Comparison of ENCODE assay signal across 2 cellular contexts in the genomic region with DNA sequence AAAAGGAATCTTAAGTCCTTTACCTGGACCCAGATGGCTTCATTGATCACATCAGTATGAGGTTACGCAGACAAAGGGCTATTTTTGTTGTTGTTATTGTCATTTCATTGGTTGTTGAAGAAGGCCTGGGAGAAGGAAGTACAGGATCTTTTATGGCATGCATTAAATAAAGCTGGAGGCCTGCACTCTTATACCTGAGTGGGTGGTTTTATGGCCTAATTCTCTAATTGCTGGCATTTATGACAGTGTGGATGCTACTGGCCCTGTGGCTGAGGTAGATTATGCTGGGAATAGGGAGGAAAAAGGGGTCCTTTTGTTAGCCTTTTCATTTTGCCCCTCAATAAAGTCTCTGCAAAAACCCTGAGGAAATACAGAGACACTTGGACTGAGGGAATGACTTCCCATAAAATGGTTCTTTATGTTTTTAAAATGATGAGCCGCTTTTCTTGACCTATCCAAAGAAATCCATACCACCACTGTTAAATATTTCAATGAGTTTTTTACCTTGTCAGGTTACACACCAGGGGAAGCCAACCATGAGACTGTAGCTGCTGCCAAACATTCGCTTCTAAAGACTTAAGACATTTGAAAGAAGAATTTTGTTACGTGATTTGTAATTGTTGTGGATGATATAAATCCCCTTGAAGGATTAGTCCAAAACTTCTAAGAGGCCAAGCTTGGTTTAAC.
TF ChIP-seq lines count a peak whose summit lies in the region.

No MANE protein-coding gene starts in this region.

TF ChIP-seq in GM23338, 12 proteins besides CTCF, POLR2A, EP300 and RAD21 (continued from another document):
- TF ChIP-seq ZNF331 (CRISPR knock-in tag; IDR thresholded peaks at IDR 0.05; ENCODE audit: low read depth) (no peak), NANOG (IDR thresholded peaks at IDR 0.05; ENCODE audit: borderline replicate concordance) (no peak), POLR2AphosphoS5 (IDR thresholded peaks at IDR 0.05; ENCODE audit: low read depth) (no peak)
- TF ChIP-seq, protein P1, sequence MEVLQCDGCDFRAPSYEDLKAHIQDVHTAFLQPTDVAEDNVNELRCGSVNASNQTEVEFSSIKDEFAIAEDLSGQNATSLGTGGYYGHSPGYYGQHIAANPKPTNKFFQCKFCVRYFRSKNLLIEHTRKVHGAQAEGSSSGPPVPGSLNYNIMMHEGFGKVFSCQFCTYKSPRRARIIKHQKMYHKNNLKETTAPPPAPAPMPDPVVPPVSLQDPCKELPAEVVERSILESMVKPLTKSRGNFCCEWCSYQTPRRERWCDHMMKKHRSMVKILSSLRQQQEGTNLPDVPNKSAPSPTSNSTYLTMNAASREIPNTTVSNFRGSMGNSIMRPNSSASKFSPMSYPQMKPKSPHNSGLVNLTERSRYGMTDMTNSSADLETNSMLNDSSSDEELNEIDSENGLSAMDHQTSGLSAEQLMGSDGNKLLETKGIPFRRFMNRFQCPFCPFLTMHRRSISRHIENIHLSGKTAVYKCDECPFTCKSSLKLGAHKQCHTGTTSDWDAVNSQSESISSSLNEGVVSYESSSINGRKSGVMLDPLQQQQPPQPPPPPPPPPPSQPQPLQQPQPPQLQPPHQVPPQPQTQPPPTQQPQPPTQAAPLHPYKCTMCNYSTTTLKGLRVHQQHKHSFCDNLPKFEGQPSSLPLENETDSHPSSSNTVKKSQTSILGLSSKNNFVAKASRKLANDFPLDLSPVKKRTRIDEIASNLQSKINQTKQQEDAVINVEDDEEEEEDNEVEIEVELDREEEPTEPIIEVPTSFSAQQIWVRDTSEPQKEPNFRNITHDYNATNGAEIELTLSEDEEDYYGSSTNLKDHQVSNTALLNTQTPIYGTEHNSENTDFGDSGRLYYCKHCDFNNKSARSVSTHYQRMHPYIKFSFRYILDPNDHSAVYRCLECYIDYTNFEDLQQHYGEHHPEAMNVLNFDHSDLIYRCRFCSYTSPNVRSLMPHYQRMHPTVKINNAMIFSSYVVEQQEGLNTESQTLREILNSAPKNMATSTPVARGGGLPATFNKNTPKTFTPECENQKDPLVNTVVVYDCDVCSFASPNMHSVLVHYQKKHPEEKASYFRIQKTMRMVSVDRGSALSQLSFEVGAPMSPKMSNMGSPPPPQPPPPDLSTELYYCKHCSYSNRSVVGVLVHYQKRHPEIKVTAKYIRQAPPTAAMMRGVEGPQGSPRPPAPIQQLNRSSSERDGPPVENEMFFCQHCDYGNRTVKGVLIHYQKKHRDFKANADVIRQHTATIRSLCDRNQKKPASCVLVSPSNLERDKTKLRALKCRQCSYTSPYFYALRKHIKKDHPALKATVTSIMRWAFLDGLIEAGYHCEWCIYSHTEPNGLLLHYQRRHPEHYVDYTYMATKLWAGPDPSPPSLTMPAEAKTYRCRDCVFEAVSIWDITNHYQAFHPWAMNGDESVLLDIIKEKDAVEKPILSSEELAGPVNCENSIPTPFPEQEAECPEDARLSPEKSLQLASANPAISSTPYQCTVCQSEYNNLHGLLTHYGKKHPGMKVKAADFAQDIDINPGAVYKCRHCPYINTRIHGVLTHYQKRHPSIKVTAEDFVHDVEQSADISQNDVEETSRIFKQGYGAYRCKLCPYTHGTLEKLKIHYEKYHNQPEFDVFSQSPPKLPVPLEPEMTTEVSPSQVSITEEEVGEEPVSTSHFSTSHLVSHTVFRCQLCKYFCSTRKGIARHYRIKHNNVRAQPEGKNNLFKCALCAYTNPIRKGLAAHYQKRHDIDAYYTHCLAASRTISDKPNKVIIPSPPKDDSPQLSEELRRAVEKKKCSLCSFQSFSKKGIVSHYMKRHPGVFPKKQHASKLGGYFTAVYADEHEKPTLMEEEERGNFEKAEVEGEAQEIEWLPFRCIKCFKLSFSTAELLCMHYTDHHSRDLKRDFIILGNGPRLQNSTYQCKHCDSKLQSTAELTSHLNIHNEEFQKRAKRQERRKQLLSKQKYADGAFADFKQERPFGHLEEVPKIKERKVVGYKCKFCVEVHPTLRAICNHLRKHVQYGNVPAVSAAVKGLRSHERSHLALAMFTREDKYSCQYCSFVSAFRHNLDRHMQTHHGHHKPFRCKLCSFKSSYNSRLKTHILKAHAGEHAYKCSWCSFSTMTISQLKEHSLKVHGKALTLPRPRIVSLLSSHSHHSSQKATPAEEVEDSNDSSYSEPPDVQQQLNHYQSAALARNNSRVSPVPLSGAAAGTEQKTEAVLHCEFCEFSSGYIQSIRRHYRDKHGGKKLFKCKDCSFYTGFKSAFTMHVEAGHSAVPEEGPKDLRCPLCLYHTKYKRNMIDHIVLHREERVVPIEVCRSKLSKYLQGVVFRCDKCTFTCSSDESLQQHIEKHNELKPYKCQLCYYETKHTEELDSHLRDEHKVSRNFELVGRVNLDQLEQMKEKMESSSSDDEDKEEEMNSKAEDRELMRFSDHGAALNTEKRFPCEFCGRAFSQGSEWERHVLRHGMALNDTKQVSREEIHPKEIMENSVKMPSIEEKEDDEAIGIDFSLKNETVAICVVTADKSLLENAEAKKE (CRISPR knock-in tag; IDR thresholded peaks at IDR 0.05), result no peak
- TF ChIP-seq, protein P2, sequence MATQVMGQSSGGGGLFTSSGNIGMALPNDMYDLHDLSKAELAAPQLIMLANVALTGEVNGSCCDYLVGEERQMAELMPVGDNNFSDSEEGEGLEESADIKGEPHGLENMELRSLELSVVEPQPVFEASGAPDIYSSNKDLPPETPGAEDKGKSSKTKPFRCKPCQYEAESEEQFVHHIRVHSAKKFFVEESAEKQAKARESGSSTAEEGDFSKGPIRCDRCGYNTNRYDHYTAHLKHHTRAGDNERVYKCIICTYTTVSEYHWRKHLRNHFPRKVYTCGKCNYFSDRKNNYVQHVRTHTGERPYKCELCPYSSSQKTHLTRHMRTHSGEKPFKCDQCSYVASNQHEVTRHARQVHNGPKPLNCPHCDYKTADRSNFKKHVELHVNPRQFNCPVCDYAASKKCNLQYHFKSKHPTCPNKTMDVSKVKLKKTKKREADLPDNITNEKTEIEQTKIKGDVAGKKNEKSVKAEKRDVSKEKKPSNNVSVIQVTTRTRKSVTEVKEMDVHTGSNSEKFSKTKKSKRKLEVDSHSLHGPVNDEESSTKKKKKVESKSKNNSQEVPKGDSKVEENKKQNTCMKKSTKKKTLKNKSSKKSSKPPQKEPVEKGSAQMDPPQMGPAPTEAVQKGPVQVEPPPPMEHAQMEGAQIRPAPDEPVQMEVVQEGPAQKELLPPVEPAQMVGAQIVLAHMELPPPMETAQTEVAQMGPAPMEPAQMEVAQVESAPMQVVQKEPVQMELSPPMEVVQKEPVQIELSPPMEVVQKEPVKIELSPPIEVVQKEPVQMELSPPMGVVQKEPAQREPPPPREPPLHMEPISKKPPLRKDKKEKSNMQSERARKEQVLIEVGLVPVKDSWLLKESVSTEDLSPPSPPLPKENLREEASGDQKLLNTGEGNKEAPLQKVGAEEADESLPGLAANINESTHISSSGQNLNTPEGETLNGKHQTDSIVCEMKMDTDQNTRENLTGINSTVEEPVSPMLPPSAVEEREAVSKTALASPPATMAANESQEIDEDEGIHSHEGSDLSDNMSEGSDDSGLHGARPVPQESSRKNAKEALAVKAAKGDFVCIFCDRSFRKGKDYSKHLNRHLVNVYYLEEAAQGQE (IDR thresholded peaks at IDR 0.05; ENCODE audit: unreplicated experiment), result no peak
TF ChIP-seq in GM23338: peak in this region for 0.

TF ChIP-seq in SK-N-SH treated with all-trans-retinoic acid at 6 μM for 48 hours, 23 proteins besides CTCF, POLR2A, EP300 and RAD21 (continued from another document):
- TF ChIP-seq, protein P3, sequence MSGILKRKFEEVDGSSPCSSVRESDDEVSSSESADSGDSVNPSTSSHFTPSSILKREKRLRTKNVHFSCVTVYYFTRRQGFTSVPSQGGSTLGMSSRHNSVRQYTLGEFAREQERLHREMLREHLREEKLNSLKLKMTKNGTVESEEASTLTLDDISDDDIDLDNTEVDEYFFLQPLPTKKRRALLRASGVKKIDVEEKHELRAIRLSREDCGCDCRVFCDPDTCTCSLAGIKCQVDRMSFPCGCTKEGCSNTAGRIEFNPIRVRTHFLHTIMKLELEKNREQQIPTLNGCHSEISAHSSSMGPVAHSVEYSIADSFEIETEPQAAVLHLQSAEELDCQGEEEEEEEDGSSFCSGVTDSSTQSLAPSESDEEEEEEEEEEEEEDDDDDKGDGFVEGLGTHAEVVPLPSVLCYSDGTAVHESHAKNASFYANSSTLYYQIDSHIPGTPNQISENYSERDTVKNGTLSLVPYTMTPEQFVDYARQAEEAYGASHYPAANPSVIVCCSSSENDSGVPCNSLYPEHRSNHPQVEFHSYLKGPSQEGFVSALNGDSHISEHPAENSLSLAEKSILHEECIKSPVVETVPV (CRISPR knock-in tag; IDR thresholded peaks at IDR 0.05), result no peak
- no peak for TF ChIP-seq ZFP3 (CRISPR knock-in tag; IDR thresholded peaks at IDR 0.05)
- no peak for TF ChIP-seq SNAI2 (CRISPR knock-in tag; IDR thresholded peaks at IDR 0.05)
- TF ChIP-seq OSR1 (CRISPR knock-in tag; IDR thresholded peaks at IDR 0.05), result no peak
- TF ChIP-seq ZNF70 (CRISPR knock-in tag; IDR thresholded peaks at IDR 0.05), result no peak
- TF ChIP-seq ESRRG (CRISPR knock-in tag; IDR thresholded peaks at IDR 0.05), result no peak
- TF ChIP-seq, protein P4, sequence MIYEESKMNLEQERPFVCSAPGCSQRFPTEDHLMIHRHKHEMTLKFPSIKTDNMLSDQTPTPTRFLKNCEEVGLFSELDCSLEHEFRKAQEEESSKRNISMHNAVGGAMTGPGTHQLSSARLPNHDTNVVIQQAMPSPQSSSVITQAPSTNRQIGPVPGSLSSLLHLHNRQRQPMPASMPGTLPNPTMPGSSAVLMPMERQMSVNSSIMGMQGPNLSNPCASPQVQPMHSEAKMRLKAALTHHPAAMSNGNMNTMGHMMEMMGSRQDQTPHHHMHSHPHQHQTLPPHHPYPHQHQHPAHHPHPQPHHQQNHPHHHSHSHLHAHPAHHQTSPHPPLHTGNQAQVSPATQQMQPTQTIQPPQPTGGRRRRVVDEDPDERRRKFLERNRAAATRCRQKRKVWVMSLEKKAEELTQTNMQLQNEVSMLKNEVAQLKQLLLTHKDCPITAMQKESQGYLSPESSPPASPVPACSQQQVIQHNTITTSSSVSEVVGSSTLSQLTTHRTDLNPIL (CRISPR knock-in tag; IDR thresholded peaks at IDR 0.05; ENCODE audit: low read depth), result no peak
- TF ChIP-seq ISL1 (CRISPR knock-in tag; IDR thresholded peaks at IDR 0.05), result no peak
- TF ChIP-seq ZNF8 (CRISPR knock-in tag; IDR thresholded peaks at IDR 0.05), result no peak
- no peak for TF ChIP-seq BACH2 (CRISPR knock-in tag; IDR thresholded peaks at IDR 0.05; ENCODE audit: borderline replicate concordance)
- no peak for TF ChIP-seq CSDC2 (CRISPR knock-in tag; IDR thresholded peaks at IDR 0.05)
